ENCODE assay signal across 8 cellular contexts in the genomic region with DNA sequence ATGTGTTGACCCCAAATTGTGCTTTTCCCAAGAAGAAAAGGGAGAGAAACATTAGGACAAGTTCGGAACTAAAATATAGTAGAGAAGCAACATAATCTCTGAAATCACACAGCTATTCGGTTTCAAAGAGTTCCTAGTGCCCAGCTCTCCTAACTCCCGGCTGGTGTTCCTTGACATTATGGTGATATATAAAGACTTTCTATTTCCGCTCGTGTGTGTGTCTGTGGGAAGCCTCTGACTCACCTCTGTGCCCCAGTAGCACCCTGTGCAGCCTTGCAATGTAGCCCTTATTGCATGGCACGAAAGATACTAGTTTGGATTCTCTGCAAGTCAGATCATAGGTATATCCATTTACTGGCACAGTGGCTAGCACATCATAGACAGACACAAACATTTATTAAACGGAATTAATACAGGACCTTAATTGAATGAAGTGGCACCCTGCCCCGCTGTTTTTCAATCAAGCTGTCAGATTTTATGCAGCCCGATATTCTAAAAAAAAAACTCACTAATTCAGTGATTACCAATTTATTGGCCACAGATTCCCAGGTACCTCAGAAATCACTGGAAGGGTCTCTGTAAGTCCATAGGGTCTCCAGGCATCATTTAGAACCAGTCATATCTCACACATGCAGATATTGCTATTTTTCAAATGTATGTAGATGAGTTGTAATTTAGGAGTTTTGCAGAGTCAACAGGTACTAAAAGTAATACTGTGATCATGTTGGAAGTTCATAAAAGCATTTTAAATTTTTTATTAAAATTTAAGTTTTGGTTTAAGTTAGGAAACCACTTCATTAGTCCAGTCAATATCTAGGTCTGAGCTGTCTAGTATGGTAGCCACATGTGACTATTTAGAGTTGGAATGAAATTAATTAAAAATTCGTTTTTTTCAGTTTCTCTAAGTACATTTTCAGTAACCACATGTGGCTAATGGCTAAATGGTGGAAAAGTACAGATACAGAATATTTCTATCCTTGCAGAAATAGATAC. TPM values are rescaled to one million over a fixed set of nuclear protein-coding genes. Genes with fewer than 3 reads are reported as not detected.
DNase-seq lines count a peak whose midpoint lies in the region; ATAC-seq and TF ChIP-seq lines count a peak whose summit lies in the region.

No MANE protein-coding gene starts in this region.

- H3K27ac ChIP-seq in MM.1S (ENCODE audit: low read length) (peak overlapping the region; percentile 43; the same call in 1 of the 2 replicates), right lobe of liver (peak overlapping the region; percentile 6 to 65 (median 62)), thymus (ENCODE audit: low read depth) (no peak overlapping the region)

- H3K79me2 ChIP-seq in MM.1S (ENCODE audit: low read length) = peaks cover 27% of the 10 kb centered on the region; the same call in 1 of the 2 replicates

- ATAC-seq in right lobe of liver (peak; percentile 46 to 72 (median 56)), GM19455 (IDR thresholded peaks at IDR 0.05; ENCODE audit: unreplicated experiment) (no peak), GM19452 (IDR thresholded peaks at IDR 0.05; ENCODE audit: unreplicated experiment) (no peak)

- no peak for TF ChIP-seq CTCF in MM.1S (IDR thresholded peaks at IDR 0.05; ENCODE audit: low read length)
- TF ChIP-seq CTCF in right lobe of liver (IDR thresholded peaks at IDR 0.05) = no peak

- 0 out of 2 replicates have a peak, but pooled peaks cover 5% of the 10 kb centered on the region for H3K4me1 ChIP-seq in MM.1S (ENCODE audit: low read length)
- peaks cover 0 to 11% (median 5%) of the 10 kb centered on the region in 4 donors for H3K4me1 ChIP-seq in right lobe of liver
- no peaks in the 10 kb centered on the region for H3K4me1 ChIP-seq in thymus (ENCODE audit: control insufficient read depth, insufficient read depth, low read length)

- peak overlapping the region; percentile 81 for H3K4me2 ChIP-seq in MM.1S (ENCODE audit: low read depth, low read length)

- peak overlapping the region; percentile 77 for H3K9ac ChIP-seq in MM.1S (ENCODE audit: low read length)

- 22% methylated on average over 10 of the region's 10 CpGs for WGBS in right lobe of liver (ENCODE audit: insufficient coverage, low coverage, low lambda C conversion rate, missing lambda C conversion rate)
- WGBS in thymus = 42% methylated on average over 10 of the region's 10 CpGs

- no peak for TF ChIP-seq POLR2A in right lobe of liver (IDR thresholded peaks at IDR 0.05)

- no peaks in the 10 kb centered on the region for H4K20me1 ChIP-seq in MM.1S (ENCODE audit: insufficient read depth, low read length)

- intact Hi-C loops in right lobe of liver (cut with DNase I) = no loop called here

- no peaks in the 10 kb centered on the region for H3K9me2 ChIP-seq in MM.1S (replicated peaks; ENCODE audit: insufficient read depth, low read length)

- H3K27me3 ChIP-seq in MM.1S (replicated peaks; ENCODE audit: insufficient read depth, low read length) (no peaks in the 10 kb centered on the region), right lobe of liver (no peaks in the 10 kb centered on the region), thymus (ENCODE audit: control insufficient read depth, insufficient read depth) (peaks cover 3% of the 10 kb centered on the region)

- no peaks in the 10 kb centered on the region for H3K36me3 ChIP-seq in MM.1S (replicated peaks; ENCODE audit: insufficient read depth, low read length)
- H3K36me3 ChIP-seq in right lobe of liver = no peaks in the 10 kb centered on the region
- no peaks in the 10 kb centered on the region for H3K36me3 ChIP-seq in thymus (ENCODE audit: control insufficient read depth, insufficient read depth)

- H2AFZ ChIP-seq in MM.1S (ENCODE audit: low read length) = peak overlapping the region; percentile 100

- peak; percentile 31 for DNase-seq in DMS53 treated with DMSO at 0.1 percent for 48 hours (lab: John Stamatoyannopoulos, UW; ENCODE audit: unreplicated experiment)
- DNase-seq in MM.1S = peak; percentile 27
- peak; percentile 35 for DNase-seq in cerebellar cortex (ENCODE audit: low spot score)
- peak in 1 of 3 donors; percentile 19 for DNase-seq in right lobe of liver
- no peak for DNase-seq in GF-D8 (lab: John Stamatoyannopoulos, UW)

- H3F3A ChIP-seq in MM.1S (ENCODE audit: insufficient read depth, low read length) = peaks cover 19% of the 10 kb centered on the region

- H3K4me3 ChIP-seq in MM.1S (ENCODE audit: low read length) (peak overlapping the region; percentile 84), right lobe of liver (peak overlapping the region; percentile 62 to 74 (median 73)), thymus (ENCODE audit: low read length) (peak overlapping the region; percentile 36)

- H3K9me3 ChIP-seq in MM.1S (replicated peaks; ENCODE audit: insufficient read depth, low read length) (no peaks in the 10 kb centered on the region), right lobe of liver (no peaks in the 10 kb centered on the region), thymus (ENCODE audit: control insufficient read depth) (peaks cover 1% of the 10 kb centered on the region)

RNA-seq across cellular contexts. Expression of a gene that starts 43.3 kb away (rescaled TPM):
- total RNA-seq in right lobe of liver = under 1 TPM in 3 of 6 experiments, not detected in 3; 0.35 to 0.59 (median 0.51) TPM
- 2.6 TPM for polyA plus RNA-seq in thymus

Comparison
In these comparisons a context has a peak if more than half of its experiments do, and no peak if none do; other contexts are left out.
1. ATAC-seq: peak in right lobe of liver (4 of 4); none in GM19455 (single experiment) and GM19452 (single experiment).
2. Peak in every context shown above with its lines, with median percentiles within 50 percentile points of each other: H3K4me3 ChIP-seq.